ENCODE assay signal across 34 cellular contexts in the genomic region with DNA sequence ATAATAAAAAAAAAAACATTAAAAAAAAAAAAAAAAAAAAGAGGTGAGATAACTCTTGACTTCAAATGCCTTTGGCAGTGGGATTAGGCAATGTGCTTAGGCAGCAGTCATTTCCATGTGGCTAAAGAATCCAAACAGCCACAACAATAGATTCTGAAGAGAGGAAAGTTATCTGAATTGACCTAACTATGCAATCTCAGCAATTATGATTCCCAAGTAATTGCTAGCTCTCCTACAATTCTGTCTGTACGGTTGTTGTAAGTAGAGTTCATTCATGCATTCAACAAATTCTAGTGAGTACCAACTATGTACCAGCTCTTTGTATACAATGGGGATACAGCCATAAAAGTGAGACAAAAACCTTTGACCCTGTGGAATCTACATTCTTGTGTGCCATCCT. TPM values are rescaled to one million over a fixed set of nuclear protein-coding genes. Genes with fewer than 3 reads are reported as not detected.
"Had no signal": no experiment of that assay in that cellular context is flagged by ENCODE, and none has a peak within 500 bp of the region (broad histone marks: within the 10 kb centered on the region; RNA-seq: fewer than 3 reads in every experiment).

No MANE protein-coding gene starts in this region.

- H3K27me3 ChIP-seq: body of pancreas had no signal

- H3K27ac ChIP-seq: adrenal gland, body of pancreas, brain microvascular endothelial cell, breast epithelium, VCaP had no signal

- H3K4me3 ChIP-seq: adrenal gland, body of pancreas, breast epithelium had no signal

- H3K36me3 ChIP-seq: adrenal gland, brain microvascular endothelial cell, breast epithelium had no signal

- H3K9me3 ChIP-seq: adrenal gland, body of pancreas, breast epithelium had no signal

- FAIRE-seq: astrocyte had no signal

- ATAC-seq: activated CD8-positive, alpha-beta T cell treated with anti-CD3 and anti-CD28 coated beads for 36 hours; activated naive CD4-positive, alpha-beta T cell treated with anti-CD3 and anti-CD28 coated beads, Interleukin-2, amount 50 U/mL, for 72 hours; activated T-cell treated with anti-CD3 and anti-CD28 coated beads, Interleukin-2, amount 50 U/mL, for 4 hours; activated T-cell treated with anti-CD3 and anti-CD28 coated beads, Interleukin-2, amount 50 U/mL, for 72 hours; activated T-helper 17 cell treated with anti-CD3 and anti-CD28 coated beads, Interleukin-2, amount 50 U/mL, for 72 hours; body of pancreas had no signal

- DNase-seq: activated B cell treated with CpG ODN at 0.5 μM for 24 hours; activated CD4-positive, alpha-beta memory T cell treated with anti-CD3 and anti-CD28 coated beads for 36 hours; activated CD4-positive, alpha-beta T cell treated with anti-CD3 and anti-CD28 coated beads for 4 hours; activated CD4-positive, alpha-beta T cell treated with anti-CD3 and anti-CD28 coated beads, Interleukin-2, amount 10 ng/mL, durations not matched to agents 24 days and 14 days; activated CD4-positive, alpha-beta T cell treated with anti-CD3 and anti-CD28 coated beads, Interleukin-2, amount 50 U/mL, for 1 hour; activated CD4-positive, alpha-beta T cell treated with anti-CD3 and anti-CD28 coated beads, Interleukin-2, amount 50 U/mL, for 4 hours; activated CD4-positive, CD25-positive, alpha-beta regulatory T cell treated with anti-CD3 and anti-CD28 coated beads, Interleukin-2, amount 50 U/mL, for 72 hours; activated CD8-positive, alpha-beta memory T cell treated with anti-CD3 and anti-CD28 coated beads, Interleukin-2, amount 50 U/mL, for 4 hours; activated CD8-positive, alpha-beta T cell treated with anti-CD3 and anti-CD28 coated beads for 36 hours; activated effector memory CD4-positive, alpha-beta T cell treated with anti-CD3 and anti-CD28 coated beads, Interleukin-2, amount 50 U/mL, for 16 hours; activated gamma-delta T cell treated with Interleukin-2 at 50 U/mL for 16 hours; activated naive CD4-positive, alpha-beta T cell; activated naive CD4-positive, alpha-beta T cell treated with anti-CD3 and anti-CD28 coated beads for 36 hours; activated naive CD4-positive, alpha-beta T cell treated with anti-CD3 and anti-CD28 coated beads, Interleukin-2, amount 50 U/mL, for 16 hours; activated naive CD8-positive, alpha-beta T cell treated with anti-CD3 and anti-CD28 coated beads for 36 hours; activated T-cell treated with anti-CD3 and anti-CD28 coated beads for 4 hours; activated T-cell treated with anti-CD3 and anti-CD28 coated beads, Interleukin-2, amount 50 U/mL, for 1 hour; activated T-cell treated with anti-CD3 and anti-CD28 coated beads, Interleukin-2, amount 50 U/mL, for 4 hours; activated T-cell treated with anti-CD3 and anti-CD28 coated beads, Interleukin-2, amount 50 U/mL, for 72 hours; adrenal gland; amniotic stem cell; aorta; body of pancreas; brain microvascular endothelial cell; central memory CD4-positive, alpha-beta T cell; T-helper 2 cell; T-helper 9 cell had no signal

- H3K4me1 ChIP-seq: adrenal gland, body of pancreas, breast epithelium had no signal

RNA-seq across cellular contexts. Expression of a gene that starts 3.6 kb away (rescaled TPM):
- total RNA-seq: activated B cell treated with CpG ODN at 0.5 μM for 24 hours; activated CD4-positive, alpha-beta memory T cell treated with anti-CD3 and anti-CD28 coated beads for 36 hours; activated CD4-positive, alpha-beta T cell treated with anti-CD3 and anti-CD28 coated beads, Interleukin-2, amount 10 ng/mL, durations not matched to agents 24 days and 14 days; activated CD8-positive, alpha-beta T cell treated with anti-CD3 and anti-CD28 coated beads for 36 hours; activated naive CD4-positive, alpha-beta T cell treated with anti-CD3 and anti-CD28 coated beads for 36 hours; activated naive CD4-positive, alpha-beta T cell treated with anti-CD3 and anti-CD28 coated beads, Interleukin-2, amount 50 U/mL, for 72 hours; activated naive CD8-positive, alpha-beta T cell treated with anti-CD3 and anti-CD28 coated beads for 36 hours; activated T-cell treated with anti-CD3 and anti-CD28 coated beads, Interleukin-2, amount 50 U/mL, for 4 hours; activated T-cell treated with anti-CD3 and anti-CD28 coated beads, Interleukin-2, amount 50 U/mL, for 72 hours; activated T-helper 1 cell treated with anti-CD3 and anti-CD28 coated beads, Interleukin-12 subunit alpha, Interleukin-12 subunit beta, Interleukin-2, Interleukin-4 antibody, amounts not matched to agents 30 ng/mL and 10 ng/mL and 1 ng/mL, durations not matched to agents 14 hours and 24 hours and 36 hours; activated T-helper 17 cell treated with anti-CD3 and anti-CD28 coated beads, Interleukin-2, amount 50 U/mL, for 72 hours; aorta; astrocyte; cardiac septum had no signal
- polyA plus RNA-seq: aorta had no signal
